Comparison of ENCODE assay signal across 9 cellular contexts in genomic region chr1:39995973-39996393, GRCh38. TPM values are rescaled to one million over a fixed set of nuclear protein-coding genes. Genes with fewer than 3 reads are reported as not detected.
DNase-seq lines count a peak whose midpoint lies in the region; ATAC-seq and TF ChIP-seq lines count a peak whose summit lies in the region.
"Had no signal": no experiment of that assay in that cellular context is flagged by ENCODE, and none has a peak within 500 bp of the region (broad histone marks: within the 10 kb centered on the region; RNA-seq: fewer than 3 reads in every experiment).

No MANE protein-coding gene starts in this region.

- H3K36me3 Mint-ChIP-seq in IgD-negative memory B cell (no peaks in the 10 kb centered on the region), natural killer cell (no peaks in the 10 kb centered on the region)

- ATAC-seq in GM18520 (IDR thresholded peaks at IDR 0.05; ENCODE audit: unreplicated experiment) (peak; percentile 86), GM21526 (IDR thresholded peaks at IDR 0.05; ENCODE audit: low FRiP score, unreplicated experiment) (peak; percentile 84), natural killer cell (peak; percentile 85 to 96 (median 90))

- no peak for DNase-seq in natural killer cell
- no peak for DNase-seq in NCI-H146 treated with DMSO at 0.1 percent for 48 hours (lab: John Stamatoyannopoulos, UW; ENCODE audit: unreplicated experiment)
- DNase-seq in NCI-H526 treated with DMSO at 0.1 percent for 48 hours (lab: John Stamatoyannopoulos, UW): no peak
- no peak for DNase-seq in activated naive CD4-positive, alpha-beta T cell (lab: John Stamatoyannopoulos, UW)
- DNase-seq: activated CD4-positive, CD25-positive, alpha-beta regulatory T cell; NCI-H1417 had no signal

- H3K9me3 Mint-ChIP-seq in IgD-negative memory B cell: no peaks in the 10 kb centered on the region
- no peaks in the 10 kb centered on the region for H3K9me3 Mint-ChIP-seq in natural killer cell

- H3K4me1 Mint-ChIP-seq in IgD-negative memory B cell (peaks cover 15 to 27% (median 19%) of the 10 kb centered on the region in 3 donors), natural killer cell (peaks cover 24 to 26% of the 10 kb centered on the region in 2 donors)

- peak overlapping the region in 1 of 3 donors; percentile 62 for H3K27ac Mint-ChIP-seq in IgD-negative memory B cell
- H3K27ac Mint-ChIP-seq in natural killer cell: peak overlapping the region; percentile 43 to 71

- H3K4me3 Mint-ChIP-seq in IgD-negative memory B cell (peak overlapping the region in 3 of 4 donors; percentile 24 to 71 (median 49)), natural killer cell (peak overlapping the region; percentile 42)

- TF ChIP-seq CTCF in natural killer cell (IDR thresholded peaks at IDR 0.05): no peak

- intact Hi-C loops in natural killer cell (cut with micrococcal nuclease): no loop called here

- H3K27me3 Mint-ChIP-seq in IgD-negative memory B cell (no peaks in the 10 kb centered on the region), natural killer cell (ENCODE audit: low read depth in 2 of 2) (no peaks in the 10 kb centered on the region)

RNA-seq across cellular contexts. Expression of gene MFSD2A, which starts 41.0 kb away (rescaled TPM):
- 1.5 TPM for polyA plus RNA-seq in IgD-negative memory B cell
- total RNA-seq in natural killer cell: 1 to 10 TPM; 2.8 to 4.4 (median 3.7) TPM

RNA-seq across cellular contexts. Expression of gene CAP1, which starts 44.5 kb away (rescaled TPM):
- polyA plus RNA-seq in IgD-negative memory B cell: 424 TPM
- 100 to 1,000 TPM; 482 to 541 (median 537) TPM for total RNA-seq in natural killer cell
